In the genomic region with DNA sequence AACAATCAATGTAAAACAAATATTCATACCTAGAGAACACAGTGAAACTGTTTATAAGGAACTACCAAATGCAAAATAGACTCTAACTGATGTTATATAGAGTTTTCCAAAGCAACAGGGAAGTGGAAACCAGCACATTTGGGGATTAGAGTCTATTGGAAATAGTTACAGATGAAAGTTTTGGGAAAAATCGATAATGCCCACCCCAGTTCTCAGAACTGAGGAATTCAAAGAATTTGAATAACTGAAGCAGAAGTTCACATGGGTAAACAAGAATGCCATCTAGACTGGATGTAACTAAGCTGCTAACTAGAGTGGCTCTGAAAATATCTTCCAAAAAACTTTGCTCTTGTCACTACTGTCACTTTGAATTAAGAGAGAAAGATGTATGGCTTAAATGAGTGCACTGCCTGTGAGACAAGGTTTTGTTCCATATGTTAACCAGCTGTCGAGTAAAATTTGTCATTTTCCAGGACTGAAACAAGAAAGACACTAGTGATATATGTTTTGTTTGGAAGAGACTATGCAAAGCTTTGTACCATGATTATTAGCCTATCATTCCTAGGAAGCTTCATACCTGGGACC, we compare ENCODE assay signal across 22 cellular contexts. TPM values are rescaled to one million over a fixed set of nuclear protein-coding genes. Genes with fewer than 3 reads are reported as not detected.
DNase-seq lines count a peak whose midpoint lies in the region; ATAC-seq and TF ChIP-seq lines count a peak whose summit lies in the region.
"Had no signal": no experiment of that assay in that cellular context is flagged by ENCODE, and none has a peak within 500 bp of the region (broad histone marks: within the 10 kb centered on the region; RNA-seq: fewer than 3 reads in every experiment).

No MANE protein-coding gene starts in this region.

- no peak overlapping the region for H3K9ac ChIP-seq in OCI-LY3 (ENCODE audit: low read length)

- H3K36me3 Mint-ChIP-seq in CD14-positive monocyte (no peaks in the 10 kb centered on the region), memory B cell (no peaks in the 10 kb centered on the region)
- H3K36me3 Mint-ChIP-seq: CD4-positive, alpha-beta memory T cell had no signal

- no peaks in the 10 kb centered on the region for H3K27me3 Mint-ChIP-seq in CD14-positive monocyte (ENCODE audit: low read depth in 3 of 3)
- no peaks in the 10 kb centered on the region for H3K27me3 Mint-ChIP-seq in memory B cell
- H3K27me3 Mint-ChIP-seq: activated B cell treated with CpG ODN at 0.5 μM for 24 hours; activated naive CD4-positive, alpha-beta T cell treated with anti-CD3 and anti-CD28 coated beads, Interleukin-2, amount 10 ng/mL, durations not matched to agents 7 days and 5 days; CD4-positive, alpha-beta memory T cell; stimulated activated naive CD8-positive, alpha-beta T cell treated with anti-CD3 and anti-CD28 coated beads, Interleukin-15, Interleukin-2, amounts not matched to agents 100 ng/mL and 50 ng/mL, for 24 hours had no signal

- H3K4me3 Mint-ChIP-seq in CD14-positive monocyte: peak overlapping the region; percentile 2 to 77
- H3K4me3 Mint-ChIP-seq in memory B cell: no peak overlapping the region
- H3K4me3 Mint-ChIP-seq: activated B cell treated with CpG ODN at 0.5 μM for 24 hours; CD4-positive, alpha-beta memory T cell; nephron progenitor cell; stimulated activated naive CD8-positive, alpha-beta T cell treated with anti-CD3 and anti-CD28 coated beads, Interleukin-15, Interleukin-2, amounts not matched to agents 100 ng/mL and 50 ng/mL, for 24 hours; T-helper 2 cell treated with Interferon-gamma antibody and Interleukin-4, amounts not matched to agents 5 μg/mL and 100 μg/mL, for 36 hours had no signal

- H3K9me3 ChIP-seq in DOHH2 (ENCODE audit: control insufficient read depth, insufficient read depth, low read length): no peaks in the 10 kb centered on the region
- H3K9me3 ChIP-seq in OCI-LY3 (ENCODE audit: insufficient read depth, low read length): no peaks in the 10 kb centered on the region
- H3K9me3 ChIP-seq: tibial artery had no signal

- no peak overlapping the region for H3K27ac ChIP-seq in DOHH2 (ENCODE audit: low read depth, low read length)
- no peak overlapping the region for H3K27ac ChIP-seq in OCI-LY3 (ENCODE audit: low read length)
- H3K27ac ChIP-seq: cardiac muscle cell, tibial artery had no signal

- H3K27me3 ChIP-seq in DOHH2 (ENCODE audit: control insufficient read depth, low read length) (no peaks in the 10 kb centered on the region), OCI-LY3 (ENCODE audit: low read depth, low read length) (peaks cover 2% of the 10 kb centered on the region; the same call in 1 of the 2 replicates)
- H3K27me3 ChIP-seq: cardiac muscle cell, tibial artery had no signal

- H3K4me2 ChIP-seq in DOHH2 (ENCODE audit: low read length): peak overlapping the region; percentile 43
- H3K4me2 ChIP-seq in OCI-LY3 (ENCODE audit: low read length): peak overlapping the region; percentile 10; the same call in 1 of the 2 replicates

- peaks cover 62% of the 10 kb centered on the region for H3K4me1 Mint-ChIP-seq in CD14-positive monocyte
- peaks cover 20% of the 10 kb centered on the region for H3K4me1 Mint-ChIP-seq in memory B cell

- H3K27ac Mint-ChIP-seq in CD14-positive monocyte (peak overlapping the region; percentile 51 to 95 (median 87)), memory B cell (peak overlapping the region; percentile 73)
- H3K27ac Mint-ChIP-seq: activated B cell treated with CpG ODN at 0.5 μM for 24 hours; activated naive CD4-positive, alpha-beta T cell treated with anti-CD3 and anti-CD28 coated beads, Interleukin-2, amount 10 ng/mL, durations not matched to agents 7 days and 5 days; CD4-positive, alpha-beta memory T cell; nephron progenitor cell; stimulated activated naive CD8-positive, alpha-beta T cell treated with anti-CD3 and anti-CD28 coated beads, Interleukin-15, Interleukin-2, amounts not matched to agents 100 ng/mL and 50 ng/mL, for 24 hours had no signal

- ATAC-seq in memory B cell (ENCODE audit: low read depth): no peak

- H3K4me3 ChIP-seq in DOHH2 (ENCODE audit: low read length): peak overlapping the region; percentile 17; the same call in 1 of the 2 replicates
- no peak overlapping the region for H3K4me3 ChIP-seq in OCI-LY3 (ENCODE audit: low read length)
- H3K4me3 ChIP-seq: cardiac muscle cell, tibial artery had no signal

- H3K9me3 Mint-ChIP-seq in CD14-positive monocyte (no peaks in the 10 kb centered on the region), memory B cell (no peaks in the 10 kb centered on the region)
- H3K9me3 Mint-ChIP-seq: activated B cell treated with CpG ODN at 0.5 μM for 24 hours; activated naive CD4-positive, alpha-beta T cell treated with anti-CD3 and anti-CD28 coated beads, Interleukin-2, amount 10 ng/mL, durations not matched to agents 7 days and 5 days; nephron progenitor cell; stimulated activated naive CD8-positive, alpha-beta T cell treated with anti-CD3 and anti-CD28 coated beads, Interleukin-15, Interleukin-2, amounts not matched to agents 100 ng/mL and 50 ng/mL, for 24 hours; T-helper 2 cell treated with Interferon-gamma antibody and Interleukin-4, amounts not matched to agents 5 μg/mL and 100 μg/mL, for 36 hours had no signal

- H4K20me1 ChIP-seq in DOHH2 (ENCODE audit: control insufficient read depth, insufficient read depth, low read depth, low read length): no peaks in the 10 kb centered on the region
- no peaks in the 10 kb centered on the region for H4K20me1 ChIP-seq in OCI-LY3 (ENCODE audit: insufficient read depth, low read length)

- H2AFZ ChIP-seq in OCI-LY3 (ENCODE audit: low read depth, low read length): 0 out of 2 replicates have a peak overlapping the region, but pooled peaks have one; percentile 3

- DNase-seq in CD14-positive monocyte (ENCODE audit: low spot score) (no peak), memory B cell (ENCODE audit: low spot score in 2 of 2) (no peak), amniotic stem cell (lab: John Stamatoyannopoulos, UW) (no peak), HK-2 (ENCODE audit: unreplicated experiment) (no peak), epidermal melanocyte (ENCODE audit: insufficient read length, low spot score) (no peak)
- DNase-seq: activated B cell treated with CpG ODN at 0.5 μM for 24 hours; activated naive CD4-positive, alpha-beta T cell treated with anti-CD3 and anti-CD28 coated beads, Interleukin-2, amount 10 ng/mL, durations not matched to agents 7 days and 5 days; anterior cingulate cortex; CD4-positive, alpha-beta memory T cell; cortex of kidney; DMS153; NCI-H2107; NCI-H510A; nephron progenitor cell; posterior cingulate gyrus; stimulated activated CD4-positive, alpha-beta T cell treated with anti-CD3 and anti-CD28 coated beads, Interleukin-15, amount 100 ng/mL, for 24 hours; tibial artery had no signal

- H3K79me2 ChIP-seq in DOHH2 (ENCODE audit: control insufficient read depth, low read length) (no peaks in the 10 kb centered on the region), OCI-LY3 (ENCODE audit: low read length) (no peaks in the 10 kb centered on the region)

- H3F3A ChIP-seq in DOHH2 (ENCODE audit: control insufficient read depth, insufficient read depth): peaks cover 36% of the 10 kb centered on the region

- TF ChIP-seq CTCF in CD14-positive monocyte (IDR thresholded peaks at IDR 0.05) (no peak), DOHH2 (IDR thresholded peaks at IDR 0.05; ENCODE audit: low read depth, low read length, poor library complexity, severe bottlenecking) (no peak), OCI-LY3 (IDR thresholded peaks at IDR 0.05; ENCODE audit: low read depth, low read length) (no peak)

- H3K36me3 ChIP-seq in DOHH2 (ENCODE audit: control insufficient read depth, low read length): no peaks in the 10 kb centered on the region
- H3K36me3 ChIP-seq in OCI-LY3 (replicated peaks; ENCODE audit: low read depth, low read length): no peaks in the 10 kb centered on the region
- H3K36me3 ChIP-seq: cardiac muscle cell, tibial artery had no signal

- H3K4me1 ChIP-seq in DOHH2 (ENCODE audit: control insufficient read depth, low read length) (peaks cover 65% of the 10 kb centered on the region), OCI-LY3 (ENCODE audit: low read length) (peaks cover 16% of the 10 kb centered on the region)

- H3K9me2 ChIP-seq in DOHH2 (replicated peaks; ENCODE audit: control insufficient read depth, low read length): no peaks in the 10 kb centered on the region

- intact Hi-C loops in CD14-positive monocyte (cut with micrococcal nuclease): no loop called here

RNA-seq across cellular contexts. Expression of a gene that starts 9.2 kb away (rescaled TPM):
- 1 to 10 TPM; 4.6 to 6.9 TPM for polyA plus RNA-seq in CD14-positive monocyte
